ENCODE assay signal across 9 cellular contexts in the genomic region with DNA sequence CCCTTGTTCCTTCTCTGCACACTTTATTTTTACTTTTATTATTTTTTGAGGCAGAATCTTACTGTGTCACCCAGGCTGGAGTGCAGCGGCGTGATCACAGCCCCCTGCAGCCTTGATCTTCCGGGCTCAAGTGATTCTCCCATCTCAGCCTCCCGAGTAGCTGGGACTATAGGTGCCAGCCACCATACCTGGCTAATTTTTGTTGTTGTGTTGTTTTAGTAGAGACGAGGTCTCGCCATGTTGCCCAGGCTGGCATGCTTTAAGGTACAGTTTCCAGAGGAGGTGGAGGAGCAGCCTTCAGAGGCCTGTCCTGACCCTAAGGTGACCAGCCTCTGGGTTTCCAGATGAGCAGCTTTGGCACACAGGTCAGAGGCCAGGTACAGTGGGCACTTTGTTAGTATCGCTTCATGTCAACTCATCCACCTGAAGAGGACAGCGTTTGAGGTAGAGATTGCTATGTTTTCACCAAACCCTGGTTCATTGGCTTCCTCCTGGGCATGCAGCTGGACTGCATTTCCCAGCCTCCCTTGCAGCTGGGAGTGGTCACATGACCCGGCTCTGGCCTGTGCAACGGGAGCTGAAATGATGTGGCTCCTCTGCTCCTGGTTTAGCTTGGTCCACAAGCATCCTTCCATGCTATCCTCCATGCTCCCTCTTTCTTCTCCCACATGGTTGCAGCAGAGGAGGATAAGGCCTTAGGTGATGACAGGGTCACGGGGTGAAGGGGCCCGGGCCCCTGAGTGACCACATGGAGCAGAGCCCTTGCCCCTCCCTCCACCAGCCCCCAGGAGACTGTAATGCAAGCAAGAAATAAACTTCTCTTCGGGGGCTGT.
DNase-seq lines count a peak whose midpoint lies in the region; ATAC-seq and TF ChIP-seq lines count a peak whose summit lies in the region.
"Had no signal": no experiment of that assay in that cellular context is flagged by ENCODE, and none has a peak within 500 bp of the region (broad histone marks: within the 10 kb centered on the region; RNA-seq: fewer than 3 reads in every experiment).

No MANE protein-coding gene starts in this region.

- H3K4me1 ChIP-seq in Karpas-422 (ENCODE audit: low read length) = peaks cover 14% of the 10 kb centered on the region

- H3K27ac ChIP-seq in Karpas-422 (ENCODE audit: low read length) = no peak overlapping the region

- no peaks in the 10 kb centered on the region for H3K79me2 ChIP-seq in Karpas-422 (ENCODE audit: low read length)

- no peak overlapping the region for H3K9ac ChIP-seq in Karpas-422 (ENCODE audit: low read length)

- H3K27me3 ChIP-seq in Karpas-422 (ENCODE audit: low read length) = no peaks in the 10 kb centered on the region

- H3K4me3 Mint-ChIP-seq in chondrocyte (ENCODE audit: unreplicated experiment) (no peak overlapping the region), nephron progenitor cell (no peak overlapping the region)

- H3K4me1 Mint-ChIP-seq in chondrocyte (ENCODE audit: low read depth) (peaks cover 81% of the 10 kb centered on the region), nephron progenitor cell (peaks cover 93% of the 10 kb centered on the region)

- no peaks in the 10 kb centered on the region for H3K9me2 ChIP-seq in Karpas-422 (replicated peaks; ENCODE audit: insufficient read depth, low read length)

- H3K27me3 Mint-ChIP-seq in chondrocyte (ENCODE audit: low read depth) = no peaks in the 10 kb centered on the region
- H3K27me3 Mint-ChIP-seq in nephron progenitor cell (ENCODE audit: low read depth, poor library complexity) = peaks cover 13% of the 10 kb centered on the region

- no peak overlapping the region for H3K4me2 ChIP-seq in Karpas-422 (ENCODE audit: low read depth, low read length, poor library complexity, severe bottlenecking)

- peak overlapping the region; percentile 50; the same call in 1 of the 2 replicates for H2AFZ ChIP-seq in Karpas-422 (ENCODE audit: low read length)

- H4K20me1 ChIP-seq in Karpas-422 (ENCODE audit: insufficient read depth, low read depth, low read length) = no peaks in the 10 kb centered on the region

- ATAC-seq in GM19397 (IDR thresholded peaks at IDR 0.05; ENCODE audit: unreplicated experiment) (no peak), HG03135 (IDR thresholded peaks at IDR 0.05; ENCODE audit: unreplicated experiment) (no peak)

- peak overlapping the region; percentile 92 for H3K27ac Mint-ChIP-seq in chondrocyte (ENCODE audit: unreplicated experiment)
- H3K27ac Mint-ChIP-seq in nephron progenitor cell = peak overlapping the region; percentile 57

- DNase-seq in DMS53 (lab: John Stamatoyannopoulos, UW) = peak; percentile 75
- peak; percentile 64 for DNase-seq in Karpas-422
- DNase-seq in chondrocyte (ENCODE audit: low spot score) = peak; percentile 72
- no peak for DNase-seq in nephron progenitor cell
- no peak for DNase-seq in glomerular visceral epithelial cell (ENCODE audit: extremely low spot score)
- no peak for DNase-seq in GF-D8 (lab: John Stamatoyannopoulos, UW)

- no peaks in the 10 kb centered on the region for H3K36me3 ChIP-seq in Karpas-422 (ENCODE audit: insufficient read depth, low read length)

- H3K9me3 ChIP-seq in Karpas-422 (ENCODE audit: low read length) = no peaks in the 10 kb centered on the region

- H3K9me3 Mint-ChIP-seq in chondrocyte (ENCODE audit: low read depth) = no peaks in the 10 kb centered on the region
- no peaks in the 10 kb centered on the region for H3K9me3 Mint-ChIP-seq in nephron progenitor cell

- H3K4me3 ChIP-seq in Karpas-422 (ENCODE audit: low read length) = no peak overlapping the region
- H3K4me3 ChIP-seq: skin epidermis had no signal

- H3K36me3 Mint-ChIP-seq in chondrocyte (ENCODE audit: low read depth) (no peaks in the 10 kb centered on the region), nephron progenitor cell (ENCODE audit: low read depth) (no peaks in the 10 kb centered on the region)

- no peak for TF ChIP-seq CTCF in chondrocyte (IDR thresholded peaks at IDR 0.05)
- TF ChIP-seq CTCF in nephron progenitor cell (IDR thresholded peaks at IDR 0.05) = no peak

Comparison
In these comparisons a context has a peak if more than half of its experiments do, and no peak if none do; other contexts are left out.
1. DNase-seq: peak in DMS53 (single experiment), Karpas-422 (single experiment) and chondrocyte (single experiment); none in nephron progenitor cell (single experiment), glomerular visceral epithelial cell (single experiment) and GF-D8 (single experiment).